In genomic region chr10:25084447-25084846, GRCh38 we compare ENCODE assay signal across 26 cellular contexts.
"Had no signal": no experiment of that assay in that cellular context is flagged by ENCODE, and none has a peak within 500 bp of the region (broad histone marks: within the 10 kb centered on the region; RNA-seq: fewer than 3 reads in every experiment).

No MANE protein-coding gene starts in this region.

- H3K27ac ChIP-seq: colonic mucosa, epithelial cell of prostate, esophagus squamous epithelium, gastrocnemius medialis, heart right ventricle, left lung, lower lobe of right lung had no signal

- DNase-seq: colonic mucosa; cortex of kidney; effector CD8-positive, alpha-beta T cell; effector memory CD8-positive, alpha-beta T cell; endodermal cell; erythroblast; esophagus squamous epithelium; foreskin fibroblast; foreskin melanocyte; gastrocnemius medialis; glutamatergic neuron; head of caudate nucleus; heart right ventricle; hippocampal formation; left cardiac atrium; left lung; left ventricle myocardium superior; lower lobe of right lung; mesendoderm; midbrain had no signal

- H3K27ac Mint-ChIP-seq: dendritic cell treated with granulocyte-macrophage colony-stimulating factor and Interleukin-4, amounts not matched to agents 40 ng/mL and 50 ng/mL, for 4 days; effector memory CD8-positive, alpha-beta T cell; endodermal cell had no signal

- H3K9me3 ChIP-seq: colonic mucosa, esophagus squamous epithelium, gastrocnemius medialis, left lung, lower lobe of right lung had no signal

- H3K9me3 Mint-ChIP-seq: dendritic cell treated with granulocyte-macrophage colony-stimulating factor and Interleukin-4, amounts not matched to agents 40 ng/mL and 50 ng/mL, for 4 days; effector memory CD8-positive, alpha-beta T cell; endodermal cell had no signal

- H3K27me3 ChIP-seq: colonic mucosa, esophagus squamous epithelium, gastrocnemius medialis, heart right ventricle, left lung had no signal

- H3K4me3 ChIP-seq: colonic mucosa, esophagus squamous epithelium, gastrocnemius medialis, heart right ventricle, left lung, lower lobe of right lung had no signal

- H3K4me1 ChIP-seq: colonic mucosa, gastrocnemius medialis had no signal

- H3K4me3 Mint-ChIP-seq: dendritic cell treated with granulocyte-macrophage colony-stimulating factor and Interleukin-4, amounts not matched to agents 40 ng/mL and 50 ng/mL, for 4 days; effector memory CD8-positive, alpha-beta T cell; endodermal cell had no signal

- FAIRE-seq: endometrium, islet of Langerhans, keratinocyte had no signal

- ATAC-seq: effector memory CD8-positive, alpha-beta T cell; esophagus mucosa; gastrocnemius medialis; heart right ventricle; left cardiac atrium; left lung; left ventricle myocardium superior; lower lobe of right lung had no signal

- H3K36me3 ChIP-seq: colonic mucosa, esophagus squamous epithelium, gastrocnemius medialis, heart right ventricle, left lung, lower lobe of right lung had no signal
